7 cellular contexts compared by ENCODE assay signal in the genomic region with DNA sequence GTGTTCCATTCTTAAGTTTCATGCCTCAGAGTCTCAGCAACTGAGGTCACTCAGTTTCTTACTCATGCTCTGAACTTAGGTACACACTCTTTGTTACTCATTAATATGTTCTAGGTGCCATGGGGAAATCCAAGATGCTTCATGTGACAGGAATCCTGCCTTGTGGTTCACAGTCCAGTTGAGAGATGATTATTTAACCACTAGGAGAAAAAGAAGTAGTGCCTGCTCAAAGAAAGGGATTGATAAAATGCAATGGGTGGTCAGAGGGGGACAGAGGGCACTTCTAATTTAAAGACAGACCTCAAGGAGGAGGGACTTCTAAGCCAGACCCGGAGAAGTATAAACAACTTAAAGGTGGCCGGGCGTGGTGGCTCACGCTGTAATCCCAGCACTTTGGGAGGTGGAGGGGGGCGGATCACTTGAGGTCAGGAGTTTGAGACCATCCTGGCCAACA.
DNase-seq lines count a peak whose midpoint lies in the region; ATAC-seq and TF ChIP-seq lines count a peak whose summit lies in the region.

No MANE protein-coding gene starts in this region.

- no peak overlapping the region for H3K4me3 ChIP-seq in naive thymus-derived CD4-positive, alpha-beta T cell (ENCODE audit: low read length)

- TF ChIP-seq CTCF in activated B cell treated with CpG ODN at 0.5 μM for 24 hours (IDR thresholded peaks at IDR 0.05) (no peak), osteocyte (IDR thresholded peaks at IDR 0.05) (no peak)

- H3K27me3 ChIP-seq in naive thymus-derived CD4-positive, alpha-beta T cell (ENCODE audit: control insufficient read depth in 2 of 2, insufficient read depth in 2 of 2, low read length in 2 of 2) = no peaks in the 10 kb centered on the region

- no peaks in the 10 kb centered on the region for H3K36me3 Mint-ChIP-seq in activated B cell treated with CpG ODN at 0.5 μM for 24 hours (ENCODE audit: low read depth)
- no peaks in the 10 kb centered on the region for H3K36me3 Mint-ChIP-seq in osteocyte (ENCODE audit: unreplicated experiment)
- H3K36me3 Mint-ChIP-seq in naive thymus-derived CD4-positive, alpha-beta T cell = peaks cover 0 to 2% (median 0%) of the 10 kb centered on the region in 5 donors

- H3K27ac Mint-ChIP-seq in activated B cell treated with CpG ODN at 0.5 μM for 24 hours = peak overlapping the region; percentile 75
- H3K27ac Mint-ChIP-seq in osteocyte (ENCODE audit: unreplicated experiment) = peak overlapping the region; percentile 15
- no peak overlapping the region for H3K27ac Mint-ChIP-seq in naive thymus-derived CD4-positive, alpha-beta T cell

- CTCF ChIA-PET in activated B cell treated with CpG ODN at 0.5 μM for 24 hours (lab: Charles Lee) = no interaction called here
- CTCF ChIA-PET in naive thymus-derived CD4-positive, alpha-beta T cell (lab: Charles Lee) = no interaction called here

- no peak overlapping the region for H3K27ac ChIP-seq in naive thymus-derived CD4-positive, alpha-beta T cell (ENCODE audit: low read depth, low read length)

- in situ Hi-C loops in KBM-7 (cut with MboI; ENCODE audit: low pct_unique_long_range_greater_than_20kb, low sequenced_read_pairs) = no loop called here

- H3K36me3 ChIP-seq in naive thymus-derived CD4-positive, alpha-beta T cell (ENCODE audit: control insufficient read depth in 2 of 3, insufficient read depth in 3 of 3, low read length in 3 of 3) = no peaks in the 10 kb centered on the region

- DNase-seq in activated B cell treated with CpG ODN at 0.5 μM for 24 hours (no peak), osteocyte (ENCODE audit: extremely low spot score, unreplicated experiment) (no peak), pons (ENCODE audit: low spot score) (no peak), KBM-7 (no peak)
- DNase-seq in naive thymus-derived CD4-positive, alpha-beta T cell = no peak

- no peaks in the 10 kb centered on the region for H3K9me3 ChIP-seq in naive thymus-derived CD4-positive, alpha-beta T cell (ENCODE audit: control insufficient read depth in 2 of 3, low read length in 3 of 3)

- H3K9me3 Mint-ChIP-seq in activated B cell treated with CpG ODN at 0.5 μM for 24 hours (no peaks in the 10 kb centered on the region), osteocyte (ENCODE audit: unreplicated experiment) (peaks cover 4% of the 10 kb centered on the region)
- peaks cover 0 to 2% (median 0%) of the 10 kb centered on the region in 11 donors for H3K9me3 Mint-ChIP-seq in naive thymus-derived CD4-positive, alpha-beta T cell

- ATAC-seq in GM18907 (IDR thresholded peaks at IDR 0.05; ENCODE audit: unreplicated experiment) = peak; percentile 87
- ATAC-seq in HG02870 (IDR thresholded peaks at IDR 0.05; ENCODE audit: unreplicated experiment) = peak; percentile 61
- peak; percentile 64 for ATAC-seq in activated B cell treated with CpG ODN at 0.5 μM for 24 hours (ENCODE audit: low read depth)
- ATAC-seq in naive thymus-derived CD4-positive, alpha-beta T cell = no peak

- H3K27me3 Mint-ChIP-seq in activated B cell treated with CpG ODN at 0.5 μM for 24 hours (no peaks in the 10 kb centered on the region), osteocyte (ENCODE audit: unreplicated experiment) (no peaks in the 10 kb centered on the region)
- H3K27me3 Mint-ChIP-seq in naive thymus-derived CD4-positive, alpha-beta T cell = peaks cover 0 to 10% (median 0%) of the 10 kb centered on the region in 5 donors

- H3K4me3 Mint-ChIP-seq in activated B cell treated with CpG ODN at 0.5 μM for 24 hours (peak overlapping the region; percentile 12), osteocyte (ENCODE audit: unreplicated experiment) (no peak overlapping the region)
- no peak overlapping the region for H3K4me3 Mint-ChIP-seq in naive thymus-derived CD4-positive, alpha-beta T cell

- no peaks in the 10 kb centered on the region for H3K4me1 ChIP-seq in naive thymus-derived CD4-positive, alpha-beta T cell (ENCODE audit: control insufficient read depth in 2 of 2, insufficient read depth in 2 of 2, low read length in 2 of 2)

- POLR2A ChIA-PET in activated B cell treated with CpG ODN at 0.5 μM for 24 hours (lab: Charles Lee) = interaction anchor here (0.5 to 1.5 kb wide), 3 partner anchors 24 to 109 kb away, joined by 3 to 5 read pairs (median 3); no protein-coding TSS in a partner anchor
- POLR2A ChIA-PET in naive thymus-derived CD4-positive, alpha-beta T cell (lab: Charles Lee) = no interaction called here

- intact Hi-C loops in activated B cell treated with CpG ODN at 0.5 μM for 24 hours (cut with micrococcal nuclease) = loop anchor here (1.0 kb wide), 2 partner anchors 9 kb away; no protein-coding TSS in a partner anchor
- intact Hi-C loops in naive thymus-derived CD4-positive, alpha-beta T cell (cut with micrococcal nuclease) = no loop called here

- H3K4me1 Mint-ChIP-seq in activated B cell treated with CpG ODN at 0.5 μM for 24 hours (peaks cover 34% of the 10 kb centered on the region), osteocyte (ENCODE audit: unreplicated experiment) (peaks cover 20% of the 10 kb centered on the region)
- peaks cover 0 to 4% (median 0%) of the 10 kb centered on the region in 7 donors for H3K4me1 Mint-ChIP-seq in naive thymus-derived CD4-positive, alpha-beta T cell

Comparison
In these comparisons a context has a peak if more than half of its experiments do, and no peak if none do; other contexts are left out.
1. H3K27ac Mint-ChIP-seq: peak in activated B cell treated with CpG ODN at 0.5 μM for 24 hours (single experiment) and osteocyte (single experiment); none in naive thymus-derived CD4-positive, alpha-beta T cell (0 of 9).